1 cellular context compared by ENCODE assay signal in the genomic region with DNA sequence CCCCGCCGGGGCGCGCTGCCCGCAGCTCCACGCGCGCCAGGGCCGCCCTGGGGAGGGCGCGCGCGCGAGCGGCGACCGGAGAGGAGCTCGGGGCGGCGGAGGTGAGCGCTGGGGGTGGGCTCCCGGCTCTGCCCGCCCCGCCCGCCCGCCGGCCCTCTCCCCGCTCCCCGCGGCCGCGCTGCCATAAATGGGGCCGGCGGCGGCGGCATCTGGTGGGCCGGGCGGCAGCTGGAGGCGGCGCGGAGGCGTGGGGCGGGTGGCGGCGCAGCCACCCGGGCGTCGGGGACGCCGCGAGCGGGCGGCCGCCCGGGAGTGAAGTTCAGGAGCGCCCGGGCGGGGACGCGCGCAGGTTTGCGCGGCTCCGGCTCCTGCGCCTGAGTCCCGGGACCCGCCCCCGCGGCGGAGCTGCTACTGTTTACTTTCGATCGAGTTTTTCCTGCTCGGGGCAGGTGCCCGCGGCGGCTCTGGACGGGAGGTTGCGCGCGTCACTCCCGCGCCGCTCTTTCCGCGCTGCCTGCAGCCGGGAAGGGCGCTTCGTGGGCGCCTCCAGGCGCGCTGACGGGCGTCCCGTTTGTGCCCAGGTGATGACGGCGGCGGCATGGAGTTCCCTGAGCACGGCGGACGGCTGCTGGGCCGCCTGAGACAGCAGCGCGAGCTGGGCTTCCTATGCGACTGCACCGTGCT.
A peak's percentile ranks its signal among the peaks of the same experiment; 100 is the strongest.
TF ChIP-seq lines count a peak whose summit lies in the region.

ZBTB42 (plus strand) TSS at position 502 of the 684 bp plus-strand sequence; CDS start at position 599, 97 bp downstream.

TF ChIP-seq in HepG2, 621 proteins besides CTCF, POLR2A, EP300 and RAD21 (continued from another document and continues in another):
- TF ChIP-seq, protein P1, sequence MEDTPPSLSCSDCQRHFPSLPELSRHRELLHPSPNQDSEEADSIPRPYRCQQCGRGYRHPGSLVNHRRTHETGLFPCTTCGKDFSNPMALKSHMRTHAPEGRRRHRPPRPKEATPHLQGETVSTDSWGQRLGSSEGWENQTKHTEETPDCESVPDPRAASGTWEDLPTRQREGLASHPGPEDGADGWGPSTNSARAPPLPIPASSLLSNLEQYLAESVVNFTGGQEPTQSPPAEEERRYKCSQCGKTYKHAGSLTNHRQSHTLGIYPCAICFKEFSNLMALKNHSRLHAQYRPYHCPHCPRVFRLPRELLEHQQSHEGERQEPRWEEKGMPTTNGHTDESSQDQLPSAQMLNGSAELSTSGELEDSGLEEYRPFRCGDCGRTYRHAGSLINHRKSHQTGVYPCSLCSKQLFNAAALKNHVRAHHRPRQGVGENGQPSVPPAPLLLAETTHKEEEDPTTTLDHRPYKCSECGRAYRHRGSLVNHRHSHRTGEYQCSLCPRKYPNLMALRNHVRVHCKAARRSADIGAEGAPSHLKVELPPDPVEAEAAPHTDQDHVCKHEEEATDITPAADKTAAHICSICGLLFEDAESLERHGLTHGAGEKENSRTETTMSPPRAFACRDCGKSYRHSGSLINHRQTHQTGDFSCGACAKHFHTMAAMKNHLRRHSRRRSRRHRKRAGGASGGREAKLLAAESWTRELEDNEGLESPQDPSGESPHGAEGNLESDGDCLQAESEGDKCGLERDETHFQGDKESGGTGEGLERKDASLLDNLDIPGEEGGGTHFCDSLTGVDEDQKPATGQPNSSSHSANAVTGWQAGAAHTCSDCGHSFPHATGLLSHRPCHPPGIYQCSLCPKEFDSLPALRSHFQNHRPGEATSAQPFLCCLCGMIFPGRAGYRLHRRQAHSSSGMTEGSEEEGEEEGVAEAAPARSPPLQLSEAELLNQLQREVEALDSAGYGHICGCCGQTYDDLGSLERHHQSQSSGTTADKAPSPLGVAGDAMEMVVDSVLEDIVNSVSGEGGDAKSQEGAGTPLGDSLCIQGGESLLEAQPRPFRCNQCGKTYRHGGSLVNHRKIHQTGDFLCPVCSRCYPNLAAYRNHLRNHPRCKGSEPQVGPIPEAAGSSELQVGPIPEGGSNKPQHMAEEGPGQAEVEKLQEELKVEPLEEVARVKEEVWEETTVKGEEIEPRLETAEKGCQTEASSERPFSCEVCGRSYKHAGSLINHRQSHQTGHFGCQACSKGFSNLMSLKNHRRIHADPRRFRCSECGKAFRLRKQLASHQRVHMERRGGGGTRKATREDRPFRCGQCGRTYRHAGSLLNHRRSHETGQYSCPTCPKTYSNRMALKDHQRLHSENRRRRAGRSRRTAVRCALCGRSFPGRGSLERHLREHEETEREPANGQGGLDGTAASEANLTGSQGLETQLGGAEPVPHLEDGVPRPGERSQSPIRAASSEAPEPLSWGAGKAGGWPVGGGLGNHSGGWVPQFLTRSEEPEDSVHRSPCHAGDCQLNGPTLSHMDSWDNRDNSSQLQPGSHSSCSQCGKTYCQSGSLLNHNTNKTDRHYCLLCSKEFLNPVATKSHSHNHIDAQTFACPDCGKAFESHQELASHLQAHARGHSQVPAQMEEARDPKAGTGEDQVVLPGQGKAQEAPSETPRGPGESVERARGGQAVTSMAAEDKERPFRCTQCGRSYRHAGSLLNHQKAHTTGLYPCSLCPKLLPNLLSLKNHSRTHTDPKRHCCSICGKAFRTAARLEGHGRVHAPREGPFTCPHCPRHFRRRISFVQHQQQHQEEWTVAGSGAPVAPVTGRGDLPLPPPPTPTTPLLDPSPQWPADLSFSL (CRISPR knock-in tag; IDR thresholded peaks at IDR 0.05) = no peak
- TF ChIP-seq ZNF841 (CRISPR knock-in tag; IDR thresholded peaks at IDR 0.05; ENCODE audit: borderline replicate concordance) = no peak
- TF ChIP-seq ZNF788 (CRISPR knock-in tag; IDR thresholded peaks at IDR 0.05; ENCODE audit: borderline replicate concordance) = no peak
- TF ChIP-seq, protein P2, sequence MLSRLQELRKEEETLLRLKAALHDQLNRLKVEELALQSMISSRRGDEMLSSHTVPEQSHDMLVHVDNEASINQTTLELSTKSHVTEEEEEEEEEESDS (CRISPR knock-in tag; IDR thresholded peaks at IDR 0.05; ENCODE audit: borderline replicate concordance) = no peak
- no peak for TF ChIP-seq TERF1 (CRISPR knock-in tag; IDR thresholded peaks at IDR 0.05)
- TF ChIP-seq ZNF431 (CRISPR knock-in tag; IDR thresholded peaks at IDR 0.05; ENCODE audit: borderline replicate concordance, low read depth) = no peak; the same call in 1 of the 2 replicates
- no peak for TF ChIP-seq AFF4 (CRISPR knock-in tag; IDR thresholded peaks at IDR 0.05)
- no peak for TF ChIP-seq ELK4 (CRISPR knock-in tag; IDR thresholded peaks at IDR 0.05; ENCODE audit: borderline replicate concordance)
- no peak for TF ChIP-seq ZKSCAN5 (CRISPR knock-in tag; IDR thresholded peaks at IDR 0.05)
- TF ChIP-seq ZNF496 (CRISPR knock-in tag; IDR thresholded peaks at IDR 0.05; ENCODE audit: insufficient replicate concordance) = no peak
- 0 out of 2 replicates have a peak, but pooled peaks have one; percentile 20 for TF ChIP-seq POLR2AphosphoS5 (IDR thresholded peaks at IDR 0.05; ENCODE audit: low read depth, low read length)
- no peak for TF ChIP-seq RFXANK (CRISPR knock-in tag; IDR thresholded peaks at IDR 0.05)
- peak; percentile 54; the same call in 1 of the 2 replicates for TF ChIP-seq POLR2G (IDR thresholded peaks at IDR 0.05; ENCODE audit: low read depth, low read length)
- TF ChIP-seq, protein P3, sequence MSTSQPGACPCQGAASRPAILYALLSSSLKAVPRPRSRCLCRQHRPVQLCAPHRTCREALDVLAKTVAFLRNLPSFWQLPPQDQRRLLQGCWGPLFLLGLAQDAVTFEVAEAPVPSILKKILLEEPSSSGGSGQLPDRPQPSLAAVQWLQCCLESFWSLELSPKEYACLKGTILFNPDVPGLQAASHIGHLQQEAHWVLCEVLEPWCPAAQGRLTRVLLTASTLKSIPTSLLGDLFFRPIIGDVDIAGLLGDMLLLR (CRISPR knock-in tag; IDR thresholded peaks at IDR 0.05) = 0 out of 2 replicates have a peak, but pooled peaks have one; percentile 38
- 0 out of 2 replicates have a peak, but pooled peaks have one; percentile 39 for TF ChIP-seq ZNF616 (CRISPR knock-in tag; IDR thresholded peaks at IDR 0.05; ENCODE audit: low read depth)
- TF ChIP-seq HMGXB3 (CRISPR knock-in tag; IDR thresholded peaks at IDR 0.05; ENCODE audit: borderline replicate concordance) = no peak
- TF ChIP-seq ZSCAN30 (CRISPR knock-in tag; IDR thresholded peaks at IDR 0.05) = no peak
- TF ChIP-seq PLSCR1 (CRISPR knock-in tag; IDR thresholded peaks at IDR 0.05; ENCODE audit: borderline replicate concordance) = no peak
- TF ChIP-seq ZNF276 (CRISPR knock-in tag; IDR thresholded peaks at IDR 0.05; ENCODE audit: low read depth) = no peak; the same call in 1 of the 2 replicates
- no peak for TF ChIP-seq ZEB1 (IDR thresholded peaks at IDR 0.05; ENCODE audit: insufficient replicate concordance, low read depth)
- TF ChIP-seq POGK (CRISPR knock-in tag; conservative IDR thresholded peaks at IDR 0.05) = no peak
- TF ChIP-seq NCOA2 (CRISPR knock-in tag; IDR thresholded peaks at IDR 0.05) = no peak
- no peak for TF ChIP-seq BCL6 (CRISPR knock-in tag; IDR thresholded peaks at IDR 0.05)
- TF ChIP-seq SRSF4 (IDR thresholded peaks at IDR 0.05; ENCODE audit: low read depth, low read length, poor library complexity, severe bottlenecking) = no peak
- TF ChIP-seq IKZF1 (IDR thresholded peaks at IDR 0.05) = no peak
- TF ChIP-seq JUNB (CRISPR knock-in tag; IDR thresholded peaks at IDR 0.05; ENCODE audit: borderline replicate concordance) = no peak
- TF ChIP-seq ZNF205 (CRISPR knock-in tag; IDR thresholded peaks at IDR 0.05) = no peak; the same call in 1 of the 2 replicates
